In the genomic region with DNA sequence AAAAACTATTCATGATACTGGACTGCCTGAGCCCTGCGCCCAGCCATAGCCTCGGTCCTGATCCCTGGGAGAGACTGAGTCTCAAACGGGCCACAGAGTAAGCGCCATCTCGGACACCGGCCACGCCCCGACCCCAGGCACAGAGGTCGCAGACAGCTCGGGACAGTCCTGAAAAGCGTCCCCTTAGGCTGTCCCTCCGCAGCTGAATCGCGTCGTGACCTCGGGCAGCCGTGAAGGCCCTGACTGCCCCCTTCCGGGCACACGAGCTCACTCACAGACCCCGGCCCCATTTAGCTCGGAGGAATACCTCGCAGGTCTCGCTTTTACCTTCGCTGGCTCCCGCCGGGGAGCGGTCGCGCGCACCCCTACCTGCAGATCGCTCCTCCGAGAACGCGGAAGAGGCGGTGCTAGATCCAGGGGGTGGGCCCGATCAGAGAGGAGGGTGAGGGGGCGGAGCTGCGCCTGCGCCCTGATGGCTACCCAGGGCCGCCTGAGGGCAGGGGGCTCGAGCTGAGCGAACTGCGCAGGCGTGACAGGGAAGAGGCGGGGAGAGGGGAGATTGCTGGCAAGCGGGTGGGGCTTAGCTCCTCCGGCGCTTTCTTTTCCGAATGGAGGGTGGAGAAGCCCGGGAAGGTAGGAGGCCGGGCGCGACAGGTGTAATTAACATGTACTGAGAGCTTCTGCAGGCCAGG, we compare ENCODE assay signal across 8 cellular contexts. TPM values are rescaled to one million over a fixed set of nuclear protein-coding genes. Genes with fewer than 3 reads are reported as not detected.
DNase-seq lines count a peak whose midpoint lies in the region; ATAC-seq and TF ChIP-seq lines count a peak whose summit lies in the region.

A gene (minus strand): TSS at position 411 of the 692 bp plus-strand sequence. CDS start 20,941 bp downstream, outside the sequence.

- in situ Hi-C loops in GM18951 (cut with MboI; ENCODE audit: low sequenced_read_pairs, unreplicated experiment): no loop called here

- peak; percentile 81 for DNase-seq in AG09319 (ENCODE audit: extremely low read depth, low read depth)
- peak; percentile 90 for DNase-seq in NCI-H460 (ENCODE audit: extremely low read depth, low read depth)
- DNase-seq in activated CD4-positive, CD25-positive, alpha-beta regulatory T cell treated with anti-CD3 and anti-CD28 coated beads, Interleukin-2, amount 50 U/mL, for 72 hours: peak; percentile 99
- peak; percentile 84 to 92 for DNase-seq in cerebellar nuclear complex (lab: John Stamatoyannopoulos, UW)
- peak; percentile 99 for DNase-seq in islet precursor cell
- DNase-seq in stimulated activated CD4-positive, alpha-beta T cell treated with anti-CD3 and anti-CD28 coated beads, Interleukin-12 subunit alpha, Interleukin-12 subunit beta, amount 100 ng/mL, for 48 hours (ENCODE audit: low read depth in 2 of 3, low spot score in 1 of 3): peak; percentile 93 to 98 (median 94)

- TF ChIP-seq CTCF in AG09319 (IDR thresholded peaks at IDR 0.05; ENCODE audit: low read depth, low read length): peak; percentile 20

- TF ChIP-seq POLR2A in GM18951 (IDR thresholded peaks at IDR 0.05; ENCODE audit: extremely low read depth, insufficient read depth, insufficient read length): peak; percentile 97

- peak; percentile 94 for ATAC-seq in HG03196 (IDR thresholded peaks at IDR 0.05; ENCODE audit: unreplicated experiment)

RNA-seq across cellular contexts. Expression of the gene that starts here (rescaled TPM):
- 9.8 and 11.3 TPM in 2 replicates for total RNA-seq in NCI-H460 (2014; rRNA removed; shearing (Covaris generic))
- 11.5 and 15.9 TPM in 2 replicates for polyA plus RNA-seq in NCI-H460 (2014; cell fraction: nucleus; rRNA removed)

Comparison
In these comparisons a context has a peak if more than half of its experiments do, and no peak if none do; other contexts are left out.
1. Peak in every context shown above with its lines: DNase-seq and ATAC-seq.